8 cellular contexts compared by ENCODE assay signal in the genomic region with DNA sequence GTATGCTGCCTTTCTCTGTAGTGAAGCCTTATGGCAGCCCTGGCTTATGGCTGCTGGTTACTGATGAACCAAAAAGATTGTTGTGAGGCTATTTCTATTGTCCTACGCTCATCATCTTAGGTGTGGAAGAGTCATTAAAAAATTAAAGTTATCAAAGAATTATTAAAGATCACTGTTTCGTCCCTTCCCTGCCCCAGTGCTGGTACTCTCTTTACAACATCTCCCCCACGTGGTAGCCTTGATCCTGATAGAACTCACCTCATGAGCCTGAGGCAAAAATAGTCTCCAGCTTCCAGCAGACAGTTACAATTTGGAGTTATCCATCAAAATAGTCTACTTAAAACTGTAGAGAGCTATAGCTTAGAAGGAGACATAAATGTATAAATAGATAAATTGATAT.
DNase-seq lines count a peak whose midpoint lies in the region; ATAC-seq, FAIRE-seq and TF ChIP-seq lines count a peak whose summit lies in the region.

No MANE protein-coding gene starts in this region.

- peak; percentile 61 for TF ChIP-seq CTCF in LNCaP clone FGC (IDR thresholded peaks at IDR 0.05; ENCODE audit: control insufficient read depth, extremely low read depth, insufficient read depth)
- TF ChIP-seq CTCF in heart right ventricle (IDR thresholded peaks at IDR 0.05), result peak in 6 of 9 donors; percentile 12 to 37 (median 28)

- H3K4me1 ChIP-seq in heart right ventricle, result peaks cover 0 to 6% (median 0%) of the 10 kb centered on the region in 9 donors

- no peak for TF ChIP-seq POLR2A in GM12892 (IDR thresholded peaks at IDR 0.05; ENCODE audit: low read depth, low read length)

- no peak overlapping the region for H3K27ac ChIP-seq in heart right ventricle

- WGBS in heart right ventricle, 2 donors, result 32 to 42% methylated on average over 3 of the region's 3 CpGs

- no peaks in the 10 kb centered on the region for H3K27me3 ChIP-seq in heart right ventricle

- no peaks in the 10 kb centered on the region for H3K36me3 ChIP-seq in heart right ventricle

- DNase-seq in GM12892 (ENCODE audit: insufficient read length) (no peak), LNCaP clone FGC (ENCODE audit: low read depth) (no peak), heart right ventricle (no peak), OCI-M2 (lab: John Stamatoyannopoulos, UW; ENCODE audit: unreplicated experiment) (no peak), NCI-H1930 (lab: John Stamatoyannopoulos, UW) (no peak), kidney tubule cell (ENCODE audit: low spot score) (no peak), CD1c-positive myeloid dendritic cell (ENCODE audit: extremely low spot score) (no peak)

- ATAC-seq in GM21529 (IDR thresholded peaks at IDR 0.05; ENCODE audit: unreplicated experiment), result peak; percentile 60
- peak in 2 of 8 donors; percentile 46 to 55 for ATAC-seq in heart right ventricle

- intact Hi-C loops in heart right ventricle (cut with DNase I), result no loop called here

- no peak overlapping the region for H3K4me3 ChIP-seq in LNCaP clone FGC (ENCODE audit: low read depth, low read length)
- H3K4me3 ChIP-seq in heart right ventricle, result no peak overlapping the region

- FAIRE-seq in GM12892 (lab: Jason Lieb, UNC), result peak; percentile 82

- no peaks in the 10 kb centered on the region for H3K9me3 ChIP-seq in heart right ventricle
